In the genomic region with DNA sequence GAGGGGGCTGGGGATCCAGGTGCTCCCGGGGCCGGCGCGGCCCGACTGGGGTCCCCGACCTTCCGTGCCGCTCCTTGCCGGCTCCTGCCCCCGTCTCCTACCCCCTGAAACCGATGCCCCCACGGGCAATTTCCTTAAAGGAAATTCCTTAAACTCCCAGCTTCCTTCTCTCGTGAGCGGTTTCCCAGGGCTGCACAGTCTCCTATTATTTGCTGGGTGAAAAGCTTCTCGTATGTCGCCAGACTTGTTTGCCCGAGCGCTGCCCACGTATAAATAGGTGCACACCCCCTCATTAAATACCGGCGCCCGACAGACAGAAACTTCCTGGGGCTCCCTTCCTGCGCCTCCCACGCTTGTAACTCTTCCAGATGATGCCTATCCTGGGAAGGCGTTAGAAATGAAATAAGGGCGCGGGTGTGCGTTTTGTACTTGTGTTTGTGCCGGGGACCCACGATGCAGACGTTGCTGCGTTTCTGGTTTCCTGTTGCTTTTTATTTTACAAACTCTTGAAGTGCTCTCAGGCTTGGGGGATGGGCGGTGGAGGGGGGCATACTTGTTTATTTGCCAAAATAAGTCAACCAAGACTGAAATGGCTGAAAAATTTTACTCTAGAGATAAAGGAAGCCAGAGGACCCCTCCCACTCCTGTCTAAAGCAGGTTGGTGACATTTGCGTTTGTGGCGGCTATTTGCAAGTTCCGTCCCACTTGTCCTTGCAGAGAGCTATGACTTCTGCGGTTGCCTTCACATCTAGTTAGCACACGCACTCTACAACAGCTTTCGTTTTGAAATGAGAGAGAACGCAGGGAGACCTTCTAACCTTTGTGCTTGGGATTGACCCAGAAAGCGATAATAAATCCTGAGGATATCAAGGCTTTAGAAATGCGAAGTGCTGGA, we compare ENCODE assay signal across 8 cellular contexts. TPM values are rescaled to one million over a fixed set of nuclear protein-coding genes. Genes with fewer than 3 reads are reported as not detected.
DNase-seq lines count a peak whose midpoint lies in the region; ATAC-seq lines count a peak whose summit lies in the region.

No MANE protein-coding gene starts in this region.

- H3K9me3 Mint-ChIP-seq in activated naive CD4-positive, alpha-beta T cell treated with anti-CD3 and anti-CD28 coated beads, Interleukin-2, amount 50 U/mL, for 72 hours: no peaks in the 10 kb centered on the region

- intact Hi-C loops in cardiac septum (cut with DNase I): no loop called here

- peaks cover 9 to 15% of the 10 kb centered on the region in 2 donors for H3K36me3 Mint-ChIP-seq in activated naive CD4-positive, alpha-beta T cell treated with anti-CD3 and anti-CD28 coated beads, Interleukin-2, amount 50 U/mL, for 72 hours

- peaks cover 12% of the 10 kb centered on the region for H3K27me3 ChIP-seq in NT2/D1 (ENCODE audit: insufficient read depth, insufficient read length)

- H3K9ac ChIP-seq in NT2/D1 (ENCODE audit: insufficient read length, low read depth): peak overlapping the region; percentile 79

- peak overlapping the region; percentile 60 for H3K4me3 ChIP-seq in NT2/D1 (ENCODE audit: insufficient read length, low read depth)

- DNase-seq in DMS79 (lab: John Stamatoyannopoulos, UW) (peak; percentile 45), HCEC 1CT (peak; percentile 25), NT2/D1 (ENCODE audit: low read depth, low spot score) (no peak), cardiac septum (ENCODE audit: low spot score) (peak; percentile 76), pons (ENCODE audit: low spot score) (peak; percentile 72), NCI-H187 (lab: John Stamatoyannopoulos, UW) (no peak)
- peak in 1 of 2 donors; percentile 46 for DNase-seq in activated naive CD4-positive, alpha-beta T cell treated with anti-CD3 and anti-CD28 coated beads, Interleukin-2, amount 50 U/mL, for 72 hours (ENCODE audit: low spot score in 2 of 2)

- peaks cover 5% of the 10 kb centered on the region for H3K36me3 ChIP-seq in NT2/D1 (ENCODE audit: insufficient read depth, insufficient read length, low read length)

- H3K27ac Mint-ChIP-seq in activated naive CD4-positive, alpha-beta T cell treated with anti-CD3 and anti-CD28 coated beads, Interleukin-2, amount 50 U/mL, for 72 hours: peak overlapping the region; percentile 88 to 95

- ATAC-seq in activated naive CD4-positive, alpha-beta T cell treated with anti-CD3 and anti-CD28 coated beads, Interleukin-2, amount 50 U/mL, for 72 hours: peak; percentile 74 to 84
- ATAC-seq in HG02642 (IDR thresholded peaks at IDR 0.05; ENCODE audit: poor library complexity, unreplicated experiment): no peak

- peaks cover 16% of the 10 kb centered on the region for H3K4me1 ChIP-seq in NT2/D1 (ENCODE audit: insufficient read depth, insufficient read length)

- no peaks in the 10 kb centered on the region for H3K9me3 ChIP-seq in NT2/D1 (ENCODE audit: insufficient read depth, low read length)

RNA-seq across cellular contexts. Expression of gene HIP1R, which starts 1.0 kb away (rescaled TPM):
- 10 to 100 TPM; 16.7 to 48.9 TPM for total RNA-seq in activated naive CD4-positive, alpha-beta T cell treated with anti-CD3 and anti-CD28 coated beads, Interleukin-2, amount 50 U/mL, for 72 hours
- total RNA-seq in cardiac septum: 16.6 TPM

RNA-seq across cellular contexts. Expression of gene VPS37B, which starts 59.6 kb away (rescaled TPM):
- 10 to 100 TPM; 10.1 to 11.1 TPM for total RNA-seq in activated naive CD4-positive, alpha-beta T cell treated with anti-CD3 and anti-CD28 coated beads, Interleukin-2, amount 50 U/mL, for 72 hours
- total RNA-seq in cardiac septum: 16.8 TPM

Comparison
In these comparisons a context has a peak if more than half of its experiments do, and no peak if none do; other contexts are left out.
1. DNase-seq: peak in DMS79 (single experiment), HCEC 1CT (single experiment), cardiac septum (single experiment) and pons (single experiment); none in NT2/D1 (single experiment) and NCI-H187 (0 of 2).